ENCODE assay signal across 9 cellular contexts in the genomic region with DNA sequence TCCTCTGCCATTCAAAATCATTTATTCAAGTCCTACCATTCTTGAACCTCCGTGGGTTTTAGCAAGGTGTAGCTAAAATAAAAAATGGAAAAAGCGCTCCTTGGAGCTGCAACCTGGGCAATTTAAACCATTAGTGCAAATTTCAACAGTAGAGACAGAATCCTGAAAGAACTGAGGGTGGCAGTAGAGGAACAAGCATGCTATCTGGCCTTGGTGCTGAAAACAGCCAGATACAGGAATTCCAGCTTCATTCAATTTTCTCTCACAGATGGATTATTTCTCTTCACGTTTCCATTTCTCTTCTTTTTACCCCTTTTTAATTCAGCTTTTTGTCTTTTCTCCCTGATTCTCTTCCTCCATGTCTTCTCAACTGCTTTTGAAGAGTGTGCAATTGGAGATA.
A peak's percentile ranks its signal among the peaks of the same experiment; 100 is the strongest.
DNase-seq lines count a peak whose midpoint lies in the region; ATAC-seq and TF ChIP-seq lines count a peak whose summit lies in the region.
"Had no signal": no experiment of that assay in that cellular context is flagged by ENCODE, and none has a peak within 500 bp of the region (broad histone marks: within the 10 kb centered on the region; RNA-seq: fewer than 3 reads in every experiment).

No MANE protein-coding gene starts in this region.

- H3K4me1 Mint-ChIP-seq in endodermal cell: no peaks in the 10 kb centered on the region

- H3K27me3 ChIP-seq in endodermal cell (ENCODE audit: control insufficient read depth, insufficient read depth, low read length, poor library complexity, severe bottlenecking) (peaks cover 7% of the 10 kb centered on the region), osteoblast (ENCODE audit: insufficient read depth, low read length) (no peaks in the 10 kb centered on the region), MG63 (no peaks in the 10 kb centered on the region), suprapubic skin (no peaks in the 10 kb centered on the region)

- H3K9me3 ChIP-seq in endodermal cell (ENCODE audit: control insufficient read depth, low read length): no peaks in the 10 kb centered on the region
- H3K9me3 ChIP-seq in osteoblast (ENCODE audit: low read depth, low read length): no peaks in the 10 kb centered on the region
- no peaks in the 10 kb centered on the region for H3K9me3 ChIP-seq in MG63
- no peaks in the 10 kb centered on the region for H3K9me3 ChIP-seq in suprapubic skin

- no peak overlapping the region for H3K4me3 Mint-ChIP-seq in endodermal cell

- H3K36me3 Mint-ChIP-seq in endodermal cell (ENCODE audit: low read depth): no peaks in the 10 kb centered on the region

- TF ChIP-seq EP300 in suprapubic skin (IDR thresholded peaks at IDR 0.05): no peak

- WGBS in endodermal cell (ENCODE audit: insufficient coverage in 1 of 2, insufficient read length in 1 of 2), 2 experiments: 26 to 40% methylated on average over 1 to 3 of the region's 3 CpGs
- 30% methylated on average over 3 of the region's 3 CpGs for WGBS in suprapubic skin

- no peak for ATAC-seq in GM21515 (IDR thresholded peaks at IDR 0.05; ENCODE audit: unreplicated experiment)

- H4K20me1 ChIP-seq in osteoblast (ENCODE audit: insufficient read depth, low read length): no peaks in the 10 kb centered on the region

- H3K4me2 ChIP-seq in osteoblast (ENCODE audit: insufficient read depth, low read length): no peak overlapping the region

- DNase-seq in ELR (ENCODE audit: low read depth): peak; percentile 54
- DNase-seq in NOMO-1 treated with DMSO at 0.1 percent for 48 hours (lab: John Stamatoyannopoulos, UW; ENCODE audit: unreplicated experiment): peak; percentile 20
- DNase-seq in endodermal cell: no peak
- DNase-seq in osteoblast (ENCODE audit: insufficient read length, low spot score, missing footprints): peak; percentile 74
- no peak for DNase-seq in MG63
- DNase-seq in suprapubic skin (ENCODE audit: low spot score in 2 of 2): no peak
- no peak for DNase-seq in stimulated activated naive CD4-positive, alpha-beta T cell treated with Interleukin-2 at 50 U/mL for 16 hours (lab: John Stamatoyannopoulos, UW)
- DNase-seq: NCI-H446 had no signal

- H2AFZ ChIP-seq in osteoblast (ENCODE audit: low read length): no peak overlapping the region

- TF ChIP-seq CTCF in endodermal cell (conservative IDR thresholded peaks at IDR 0.05) (peak; percentile 80), osteoblast (IDR thresholded peaks at IDR 0.05; ENCODE audit: extremely low read depth, low read depth, low read length) (peak; percentile 45), suprapubic skin (IDR thresholded peaks at IDR 0.05) (peak in 1 of 2 donors; percentile 30)

- peaks cover 20% of the 10 kb centered on the region for H3K9me3 Mint-ChIP-seq in endodermal cell

- no peak overlapping the region for H3K27ac Mint-ChIP-seq in endodermal cell

- H3K36me3 ChIP-seq in endodermal cell (ENCODE audit: control insufficient read depth, insufficient read depth, low read length): no peaks in the 10 kb centered on the region
- no peaks in the 10 kb centered on the region for H3K36me3 ChIP-seq in osteoblast (ENCODE audit: insufficient read depth, low read length)
- no peaks in the 10 kb centered on the region for H3K36me3 ChIP-seq in MG63
- H3K36me3 ChIP-seq in suprapubic skin: no peaks in the 10 kb centered on the region

- H3K4me1 ChIP-seq in endodermal cell (ENCODE audit: control insufficient read depth, insufficient read depth, low read length): no peaks in the 10 kb centered on the region
- no peaks in the 10 kb centered on the region for H3K4me1 ChIP-seq in osteoblast (ENCODE audit: insufficient read depth, low read length)
- no peaks in the 10 kb centered on the region for H3K4me1 ChIP-seq in suprapubic skin

- H3K27me3 Mint-ChIP-seq in endodermal cell (ENCODE audit: insufficient read depth): no peaks in the 10 kb centered on the region

- no peak for TF ChIP-seq POLR2A in suprapubic skin (IDR thresholded peaks at IDR 0.05)

- no peaks in the 10 kb centered on the region for H3K79me2 ChIP-seq in osteoblast (ENCODE audit: insufficient read depth, low read length)

- no peak overlapping the region for H3K9ac ChIP-seq in endodermal cell (ENCODE audit: extremely low read depth, low read length, poor library complexity, severe bottlenecking)

- H3K4me3 ChIP-seq in endodermal cell (ENCODE audit: low read length) (no peak overlapping the region), osteoblast (ENCODE audit: insufficient read depth, low read length) (no peak overlapping the region), MG63 (no peak overlapping the region), suprapubic skin (no peak overlapping the region)

- H3K27ac ChIP-seq in endodermal cell (ENCODE audit: low read depth, low read length) (no peak overlapping the region), osteoblast (ENCODE audit: low read depth, low read length) (no peak overlapping the region), suprapubic skin (no peak overlapping the region)

Comparison
In these comparisons a context has a peak if more than half of its experiments do, and no peak if none do; other contexts are left out.
1. DNase-seq: peak in ELR (single experiment), NOMO-1 treated with DMSO at 0.1 percent for 48 hours (single experiment) and osteoblast (single experiment); none in endodermal cell (single experiment), MG63 (single experiment), suprapubic skin (0 of 2) and stimulated activated naive CD4-positive, alpha-beta T cell treated with Interleukin-2 at 50 U/mL for 16 hours (single experiment).